23 cellular contexts compared by ENCODE assay signal in genomic region chr16:72983728-72984350, GRCh38.
DNase-seq lines count a peak whose midpoint lies in the region; TF ChIP-seq lines count a peak whose summit lies in the region.
"Had no signal": no experiment of that assay in that cellular context is flagged by ENCODE, and none has a peak within 500 bp of the region (broad histone marks: within the 10 kb centered on the region; RNA-seq: fewer than 3 reads in every experiment).

No MANE protein-coding gene starts in this region.

- TF ChIP-seq POLR2A in thyroid gland (IDR thresholded peaks at IDR 0.05), result no peak

- intact Hi-C loops in thyroid gland (cut with DNase I), result no loop called here

- H3K27me3 ChIP-seq in thyroid gland, result no peaks in the 10 kb centered on the region
- H3K27me3 ChIP-seq: cardiac muscle cell had no signal

- no peaks in the 10 kb centered on the region for H3K9me3 Mint-ChIP-seq in chondrocyte (ENCODE audit: low read depth)
- H3K9me3 Mint-ChIP-seq in nephron progenitor cell, result no peaks in the 10 kb centered on the region
- H3K9me3 Mint-ChIP-seq: activated T-cell treated with anti-CD3 and anti-CD28 coated beads, Interleukin-2, amount 50 U/mL, for 72 hours; stimulated activated naive CD8-positive, alpha-beta T cell treated with anti-CD3 and anti-CD28 coated beads, Interleukin-15, Interleukin-2, amounts not matched to agents 100 ng/mL and 50 ng/mL, for 24 hours had no signal

- H3K36me3 Mint-ChIP-seq in chondrocyte (ENCODE audit: low read depth), result no peaks in the 10 kb centered on the region
- no peaks in the 10 kb centered on the region for H3K36me3 Mint-ChIP-seq in nephron progenitor cell (ENCODE audit: low read depth)
- H3K36me3 Mint-ChIP-seq: activated CD8-positive, alpha-beta memory T cell treated with anti-CD3 and anti-CD28 coated beads, Interleukin-2, amount 10 ng/mL, durations not matched to agents 7 days and 5 days had no signal

- H3K9me3 ChIP-seq in thyroid gland, result no peaks in the 10 kb centered on the region

- WGBS in thyroid gland, 2 donors, result 54 to 83% methylated on average over 2 of the region's 2 CpGs

- H3K4me1 Mint-ChIP-seq in chondrocyte (ENCODE audit: low read depth) (peaks cover 97% of the 10 kb centered on the region), nephron progenitor cell (peaks cover 89% of the 10 kb centered on the region)
- H3K4me1 Mint-ChIP-seq: activated CD8-positive, alpha-beta memory T cell treated with anti-CD3 and anti-CD28 coated beads, Interleukin-2, amount 10 ng/mL, durations not matched to agents 7 days and 5 days; B cell had no signal

- TF ChIP-seq CTCF in chondrocyte (IDR thresholded peaks at IDR 0.05), result no peak
- no peak for TF ChIP-seq CTCF in nephron progenitor cell (IDR thresholded peaks at IDR 0.05)
- no peak for TF ChIP-seq CTCF in thyroid gland (IDR thresholded peaks at IDR 0.05)

- H3K4me3 Mint-ChIP-seq in chondrocyte (ENCODE audit: unreplicated experiment), result no peak overlapping the region
- no peak overlapping the region for H3K4me3 Mint-ChIP-seq in nephron progenitor cell
- H3K4me3 Mint-ChIP-seq: activated CD8-positive, alpha-beta memory T cell treated with anti-CD3 and anti-CD28 coated beads, Interleukin-2, amount 10 ng/mL, durations not matched to agents 7 days and 5 days; activated T-cell treated with anti-CD3 and anti-CD28 coated beads, Interleukin-2, amount 50 U/mL, for 72 hours; B cell; stimulated activated naive CD8-positive, alpha-beta T cell treated with anti-CD3 and anti-CD28 coated beads, Interleukin-15, Interleukin-2, amounts not matched to agents 100 ng/mL and 50 ng/mL, for 24 hours had no signal

- no peak overlapping the region for H3K4me3 ChIP-seq in thyroid gland (replicated peaks in 1 of 3)
- H3K4me3 ChIP-seq: cardiac muscle cell, GM12878 had no signal

- DNase-seq in NCI-H2171 treated with DMSO at 0.1 percent for 48 hours (lab: John Stamatoyannopoulos, UW), result peak; percentile 52
- DNase-seq in NCI-H2171 (lab: John Stamatoyannopoulos, UW), result no peak
- no peak for DNase-seq in chondrocyte (ENCODE audit: low spot score)
- no peak for DNase-seq in nephron progenitor cell
- peak; percentile 40 to 46 for DNase-seq in thyroid gland
- DNase-seq in NCI-H1436 (lab: John Stamatoyannopoulos, UW), result no peak
- no peak for DNase-seq in activated CD4-positive, alpha-beta T cell treated with anti-CD3 and anti-CD28 coated beads, Interleukin-2, amount 50 U/mL, for 4 hours
- DNase-seq in retina, result no peak
- DNase-seq: activated CD4-positive, alpha-beta T cell treated with anti-CD3 and anti-CD28 coated beads for 48 hours; activated CD8-positive, alpha-beta memory T cell treated with anti-CD3 and anti-CD28 coated beads, Interleukin-2, amount 10 ng/mL, durations not matched to agents 7 days and 5 days; activated naive CD4-positive, alpha-beta T cell treated with anti-CD3 and anti-CD28 coated beads, Interleukin-2, amount 50 U/mL, for 16 hours; activated T-cell treated with anti-CD3 and anti-CD28 coated beads, Interleukin-2, amount 50 U/mL, for 72 hours; amygdala; dermis blood vessel endothelial cell; kidney; NCI-H1105; NCI-H2081 treated with DMSO at 0.1 percent for 48 hours; NCI-H446 treated with DMSO at 0.1 percent for 48 hours; T-helper 2 cell had no signal

- H3K27ac Mint-ChIP-seq in chondrocyte (ENCODE audit: unreplicated experiment) (peak overlapping the region; percentile 76), nephron progenitor cell (peak overlapping the region; percentile 45)
- H3K27ac Mint-ChIP-seq: activated CD8-positive, alpha-beta memory T cell treated with anti-CD3 and anti-CD28 coated beads, Interleukin-2, amount 10 ng/mL, durations not matched to agents 7 days and 5 days; activated T-cell treated with anti-CD3 and anti-CD28 coated beads, Interleukin-2, amount 50 U/mL, for 72 hours; B cell; stimulated activated naive CD8-positive, alpha-beta T cell treated with anti-CD3 and anti-CD28 coated beads, Interleukin-15, Interleukin-2, amounts not matched to agents 100 ng/mL and 50 ng/mL, for 24 hours had no signal

- no peak overlapping the region for H3K27ac ChIP-seq in thyroid gland
- H3K27ac ChIP-seq: cardiac muscle cell had no signal

- peaks cover 74 to 86% of the 10 kb centered on the region in 2 donors for H3K4me1 ChIP-seq in thyroid gland

- no peaks in the 10 kb centered on the region for H3K36me3 ChIP-seq in thyroid gland
- H3K36me3 ChIP-seq: cardiac muscle cell had no signal

- no peaks in the 10 kb centered on the region for H3K27me3 Mint-ChIP-seq in chondrocyte (ENCODE audit: low read depth)
- H3K27me3 Mint-ChIP-seq in nephron progenitor cell (ENCODE audit: low read depth, poor library complexity), result no peaks in the 10 kb centered on the region
- H3K27me3 Mint-ChIP-seq: activated CD8-positive, alpha-beta memory T cell treated with anti-CD3 and anti-CD28 coated beads, Interleukin-2, amount 10 ng/mL, durations not matched to agents 7 days and 5 days; B cell; stimulated activated naive CD8-positive, alpha-beta T cell treated with anti-CD3 and anti-CD28 coated beads, Interleukin-15, Interleukin-2, amounts not matched to agents 100 ng/mL and 50 ng/mL, for 24 hours had no signal

Comparison
In these comparisons a context has a peak if more than half of its experiments do, and no peak if none do; other contexts are left out.
1. DNase-seq: peak in NCI-H2171 treated with DMSO at 0.1 percent for 48 hours (single experiment) and thyroid gland (2 of 2); none in NCI-H2171 (single experiment), chondrocyte (single experiment), nephron progenitor cell (single experiment), NCI-H1436 (single experiment), activated CD4-positive, alpha-beta T cell treated with anti-CD3 and anti-CD28 coated beads, Interleukin-2, amount 50 U/mL, for 4 hours (0 of 2) and retina (single experiment).